ENCODE assay signal across 23 cellular contexts in genomic region chr4:121094297-121094966, GRCh38. TPM values are rescaled to one million over a fixed set of nuclear protein-coding genes. Genes with fewer than 3 reads are reported as not detected.
"Had no signal": no experiment of that assay in that cellular context is flagged by ENCODE, and none has a peak within 500 bp of the region (broad histone marks: within the 10 kb centered on the region; RNA-seq: fewer than 3 reads in every experiment).

No MANE protein-coding gene starts in this region.

- H3K9me3 ChIP-seq: breast epithelium, SJSA1 had no signal

- H3K4me3 ChIP-seq: breast epithelium, K562, SJSA1 had no signal

- DNase-seq: activated CD4-positive, alpha-beta T cell treated with anti-CD3 and anti-CD28 coated beads for 4 hours; activated CD8-positive, alpha-beta memory T cell treated with anti-CD3 and anti-CD28 coated beads, Interleukin-2, amount 50 U/mL, for 48 hours; activated CD8-positive, alpha-beta T cell treated with anti-CD3 and anti-CD28 coated beads, Interleukin-2, amount 10 ng/mL, durations not matched to agents 7 days and 5 days; activated naive CD4-positive, alpha-beta T cell; activated T-cell treated with anti-CD3 and anti-CD28 coated beads, Interleukin-2, amount 50 U/mL, for 1 hour; aorta; Karpas-422; MM.1S; NCI-H1092; NCI-H1417; NCI-H1930; NCI-H2171; NCI-H2227 treated with DMSO at 0.1 percent for 48 hours; NCI-H526; NCI-H774; PC-3; T-helper 17 cell; T-helper 9 cell had no signal

- H3K36me3 ChIP-seq: breast epithelium, SJSA1 had no signal

- H3K27ac ChIP-seq: breast epithelium, SJSA1 had no signal

- H3K4me1 ChIP-seq: breast epithelium, SJSA1 had no signal

- ATAC-seq: activated CD4-positive, CD25-positive, alpha-beta regulatory T cell treated with anti-CD3 and anti-CD28 coated beads, Interleukin-2, amount 50 U/mL, for 24 hours; activated CD8-positive, alpha-beta T cell treated with anti-CD3 and anti-CD28 coated beads, Interleukin-2, amount 10 ng/mL, durations not matched to agents 7 days and 5 days; K562; PC-3; SK-N-SH treated with all-trans-retinoic acid at 6 μM for 48 hours; T-helper 17 cell had no signal

- H3K27me3 ChIP-seq: breast epithelium had no signal

RNA-seq across cellular contexts. Expression of gene NDNF, which starts 22.1 kb away (rescaled TPM):
- total RNA-seq: K562, SJSA1, T-helper 17 cell had no signal
- polyA plus RNA-seq: K562 had no signal
